In genomic region chr5:12023614-12024241, GRCh38 we compare ENCODE assay signal across 8 cellular contexts.
DNase-seq lines count a peak whose midpoint lies in the region; ATAC-seq and TF ChIP-seq lines count a peak whose summit lies in the region.

No MANE protein-coding gene starts in this region.

- peaks cover 12% of the 10 kb centered on the region for H3K9me3 ChIP-seq in WERI-Rb-1 (ENCODE audit: severe bottlenecking)

- peak; percentile 27; the same call in 1 of the 2 replicates for TF ChIP-seq CTCF in WERI-Rb-1 (IDR thresholded peaks at IDR 0.05; ENCODE audit: low read depth, low read length)

- no peaks in the 10 kb centered on the region for H3K36me3 ChIP-seq in WERI-Rb-1

- no peak overlapping the region for H3K27ac ChIP-seq in WERI-Rb-1

- no peaks in the 10 kb centered on the region for H3K27me3 ChIP-seq in WERI-Rb-1 (ENCODE audit: insufficient read depth, low read depth, severe bottlenecking)

- DNase-seq in COLO829 (ENCODE audit: low spot score) (peak; percentile 1), NCI-H1694 treated with DMSO at 0.1 percent for 48 hours (lab: John Stamatoyannopoulos, UW) (peak; percentile 89), WERI-Rb-1 (peak; percentile 30), kidney tubule cell (ENCODE audit: low spot score) (peak; percentile 40), NK-92 (lab: John Stamatoyannopoulos, UW; ENCODE audit: unreplicated experiment) (no peak)
- no peak for DNase-seq in activated CD8-positive, alpha-beta memory T cell treated with anti-CD3 and anti-CD28 coated beads, Interleukin-2, amount 50 U/mL, for 48 hours

- ATAC-seq in GM19468 (IDR thresholded peaks at IDR 0.05; ENCODE audit: extremely low read depth, unreplicated experiment) (peak; percentile 42), GM21576 (IDR thresholded peaks at IDR 0.05; ENCODE audit: unreplicated experiment) (no peak)

- H3K4me3 ChIP-seq in WERI-Rb-1 (ENCODE audit: low read depth, low read length), result no peak overlapping the region

Comparison
In these comparisons a context has a peak if more than half of its experiments do, and no peak if none do; other contexts are left out.
1. DNase-seq: peak in COLO829 (single experiment), NCI-H1694 treated with DMSO at 0.1 percent for 48 hours (single experiment), WERI-Rb-1 (single experiment) and kidney tubule cell (single experiment); none in NK-92 (single experiment) and activated CD8-positive, alpha-beta memory T cell treated with anti-CD3 and anti-CD28 coated beads, Interleukin-2, amount 50 U/mL, for 48 hours (single experiment).